15 cellular contexts compared by ENCODE assay signal in the genomic region with DNA sequence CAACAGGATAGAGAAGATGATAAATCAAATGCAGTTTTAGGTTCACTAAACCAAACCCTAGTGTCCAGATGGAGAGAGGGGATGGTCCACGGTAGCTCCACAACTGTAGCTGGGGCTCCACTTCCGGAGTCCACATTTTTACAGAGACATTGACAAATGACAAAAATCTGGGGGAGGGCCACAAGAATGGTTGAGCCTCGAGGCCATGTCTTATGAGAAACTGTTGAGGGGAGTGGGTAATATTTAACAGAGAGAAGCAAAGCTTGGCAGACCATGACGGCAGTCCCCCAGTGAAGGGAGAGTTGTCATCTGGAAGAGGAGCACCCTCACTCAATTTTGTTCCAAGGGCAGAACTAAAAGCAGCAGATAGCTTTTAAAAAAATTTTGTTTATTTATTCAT. TPM values are rescaled to one million over a fixed set of nuclear protein-coding genes. Genes with fewer than 3 reads are reported as not detected.
A peak's percentile ranks its signal among the peaks of the same experiment; 100 is the strongest.
DNase-seq lines count a peak whose midpoint lies in the region; ATAC-seq and TF ChIP-seq lines count a peak whose summit lies in the region.
"Had no signal": no experiment of that assay in that cellular context is flagged by ENCODE, and none has a peak within 500 bp of the region (broad histone marks: within the 10 kb centered on the region; RNA-seq: fewer than 3 reads in every experiment).

No MANE protein-coding gene starts in this region.

- WGBS in mesenchymal stem cell: 84% methylated on average over 4 of the region's 4 CpGs

- H3K36me3 ChIP-seq in Caco-2 (ENCODE audit: control insufficient read depth, insufficient read depth, low read length) (no peaks in the 10 kb centered on the region), mesenchymal stem cell (ENCODE audit: control insufficient read depth in 1 of 2, insufficient read depth in 2 of 2, low read depth in 1 of 2, low read length in 2 of 2) (no peaks in the 10 kb centered on the region), SJCRH30 (no peaks in the 10 kb centered on the region)
- H3K36me3 ChIP-seq: BLaER1 treated with 17β-estradiol and CSF1 and Interleukin-3, amounts not matched to agents 10 nM and 100 nM had no signal

- no peak overlapping the region for H3K14ac ChIP-seq in mesenchymal stem cell (ENCODE audit: low read length in 2 of 2)

- H3K9me3 ChIP-seq in Caco-2: no peaks in the 10 kb centered on the region
- H3K9me3 ChIP-seq in mesenchymal stem cell (ENCODE audit: control insufficient read depth, low read length): no peaks in the 10 kb centered on the region
- no peaks in the 10 kb centered on the region for H3K9me3 ChIP-seq in SJCRH30 (replicated peaks)
- H3K9me3 ChIP-seq: BLaER1 treated with 17β-estradiol and CSF1 and Interleukin-3, amounts not matched to agents 10 nM and 100 nM had no signal

- no peak overlapping the region for H3K23ac ChIP-seq in mesenchymal stem cell (ENCODE audit: low read length in 2 of 2)

- no TSS peak for BruUV-seq in Caco-2 (replicated peaks; lab: Mats Ljungman, UMichigan)

- H3K4me3 ChIP-seq in Caco-2 (ENCODE audit: low read depth, low read length) (no peak overlapping the region), mesenchymal stem cell (ENCODE audit: insufficient read depth in 1 of 2, low read depth in 1 of 2, low read length in 2 of 2) (no peak overlapping the region), SJCRH30 (no peak overlapping the region)
- H3K4me3 ChIP-seq: BLaER1 treated with 17β-estradiol and CSF1 and Interleukin-3, amounts not matched to agents 10 nM and 100 nM; GM23248 had no signal

- H2AK5ac ChIP-seq in mesenchymal stem cell (ENCODE audit: low read length, severe bottlenecking): no peak overlapping the region

- no peak overlapping the region for H2BK5ac ChIP-seq in mesenchymal stem cell (ENCODE audit: low read depth, low read length, poor library complexity, severe bottlenecking)

- ATAC-seq in left cardiac atrium: no peak
- ATAC-seq: CD8-positive, alpha-beta T cell had no signal

- no peak overlapping the region for H3K9ac ChIP-seq in mesenchymal stem cell (ENCODE audit: low read length)
- H3K9ac ChIP-seq: BLaER1 treated with 17β-estradiol and CSF1 and Interleukin-3, amounts not matched to agents 10 nM and 100 nM; GM23248 had no signal

- H2AFZ ChIP-seq in mesenchymal stem cell (ENCODE audit: low read depth, low read length): no peak overlapping the region
- H2AFZ ChIP-seq: GM23248 had no signal

- peak overlapping the region; percentile 67 for H3K4me3 Mint-ChIP-seq in Caco-2 (ENCODE audit: unreplicated experiment)
- H3K4me3 Mint-ChIP-seq: B cell; CD8-positive, alpha-beta T cell had no signal

- no peak overlapping the region for H2BK12ac ChIP-seq in mesenchymal stem cell (ENCODE audit: low read length in 2 of 2)

- no peak overlapping the region for H3K18ac ChIP-seq in mesenchymal stem cell (ENCODE audit: low read depth in 1 of 2, low read length in 2 of 2)

- no peak for TF ChIP-seq CTCF in Caco-2 (IDR thresholded peaks at IDR 0.05; ENCODE audit: insufficient read depth in 1 of 2, low read depth in 1 of 2, low read length in 1 of 2, severe bottlenecking in 1 of 2, unreplicated experiment in 1 of 2)

- H3K36me3 Mint-ChIP-seq in Caco-2 (ENCODE audit: insufficient read depth, unreplicated experiment): no peaks in the 10 kb centered on the region
- H3K36me3 Mint-ChIP-seq: CD8-positive, alpha-beta T cell had no signal

- H2BK120ac ChIP-seq in mesenchymal stem cell (ENCODE audit: low read depth, low read length): no peak overlapping the region

- H3K79me1 ChIP-seq in mesenchymal stem cell (replicated peaks; ENCODE audit: low read length, poor library complexity, severe bottlenecking): no peaks in the 10 kb centered on the region

- DNase-seq in Caco-2: peak; percentile 73 to 86
- peak; percentile 47 for DNase-seq in glomerular visceral epithelial cell (ENCODE audit: extremely low spot score)
- no peak for DNase-seq in mesenchymal stem cell
- DNase-seq in UCSD-AML1 (lab: John Stamatoyannopoulos, UW; ENCODE audit: unreplicated experiment): no peak
- no peak for DNase-seq in OCI-M1 (lab: John Stamatoyannopoulos, UW)
- no peak for DNase-seq in left cardiac atrium
- no peak for DNase-seq in SJCRH30
- DNase-seq: 8988T; CD8-positive, alpha-beta T cell; GDM1; GM23248; HCEC 1CT; IMR-90 had no signal

- H2BK15ac ChIP-seq in mesenchymal stem cell (ENCODE audit: low read depth, poor library complexity, severe bottlenecking): no peak overlapping the region

- H3K27me3 ChIP-seq in Caco-2 (replicated peaks; ENCODE audit: control insufficient read depth, insufficient read depth, low read length) (no peaks in the 10 kb centered on the region), mesenchymal stem cell (ENCODE audit: control insufficient read depth in 1 of 2, insufficient read depth in 1 of 2, low read length in 2 of 2) (no peaks in the 10 kb centered on the region), SJCRH30 (peaks cover 3% of the 10 kb centered on the region; the same call in 1 of the 2 replicates)
- H3K27me3 ChIP-seq: BLaER1 treated with 17β-estradiol and CSF1 and Interleukin-3, amounts not matched to agents 10 nM and 100 nM had no signal

- no peaks in the 10 kb centered on the region for H3K27me3 Mint-ChIP-seq in Caco-2 (ENCODE audit: insufficient read depth, unreplicated experiment)

- CTCF ChIA-PET in Caco-2 (lab: Charles Lee): interaction anchor here (0.5 to 1.6 kb wide), 8 partner anchors 12 to 205 kb away, joined by 3 to 9 read pairs (median 4); no protein-coding TSS in a partner anchor

- no peak overlapping the region for H4K91ac ChIP-seq in mesenchymal stem cell (ENCODE audit: low read length)

- no peak overlapping the region for H3K4ac ChIP-seq in mesenchymal stem cell (ENCODE audit: low read depth in 1 of 2, low read length in 2 of 2)

- H3K4me2 ChIP-seq in mesenchymal stem cell (ENCODE audit: low read length, poor library complexity, severe bottlenecking): no peak overlapping the region
- H3K4me2 ChIP-seq: BLaER1 treated with 17β-estradiol and CSF1 and Interleukin-3, amounts not matched to agents 10 nM and 100 nM had no signal

- peak overlapping the region; percentile 80 for H3K27ac Mint-ChIP-seq in Caco-2 (ENCODE audit: unreplicated experiment)
- H3K27ac Mint-ChIP-seq: B cell; CD8-positive, alpha-beta T cell had no signal

- peaks cover 45% of the 10 kb centered on the region for H3K4me1 Mint-ChIP-seq in Caco-2 (ENCODE audit: low read depth, unreplicated experiment)
- H3K4me1 Mint-ChIP-seq: B cell had no signal

- H4K8ac ChIP-seq in mesenchymal stem cell (ENCODE audit: low read length): no peak overlapping the region

- peaks cover 54% of the 10 kb centered on the region for H3K4me1 ChIP-seq in Caco-2
- peaks cover 5% of the 10 kb centered on the region for H3K4me1 ChIP-seq in mesenchymal stem cell (ENCODE audit: control insufficient read depth, insufficient read depth, low read depth, low read length)
- no peaks in the 10 kb centered on the region for H3K4me1 ChIP-seq in SJCRH30

- intact Hi-C loops in Caco-2 (cut with micrococcal nuclease; ENCODE audit: unreplicated experiment) (loop anchor here (1.0 to 2.0 kb wide), 5 partner anchors 12 to 205 kb away; no protein-coding TSS in a partner anchor), left cardiac atrium (cut with DNase I) (loop anchor here in 1 of 2 donors (10.0 kb wide), 1 partner anchor 375 kb away; no protein-coding TSS in a partner anchor)

- POLR2A ChIA-PET in Caco-2 (lab: Charles Lee): interaction anchor here (1.0 to 1.2 kb wide), 2 partner anchors 16 to 17 kb away, joined by 3 read pairs; no protein-coding TSS in a partner anchor

- peaks cover 12% of the 10 kb centered on the region for H3K9me3 Mint-ChIP-seq in Caco-2 (ENCODE audit: unreplicated experiment)
- H3K9me3 Mint-ChIP-seq: CD8-positive, alpha-beta T cell had no signal

- peak overlapping the region; percentile 75 for H3K27ac ChIP-seq in mesenchymal stem cell (ENCODE audit: low read length, poor library complexity, severe bottlenecking)
- no peak overlapping the region for H3K27ac ChIP-seq in SJCRH30
- H3K27ac ChIP-seq: BLaER1 treated with 17β-estradiol and CSF1 and Interleukin-3, amounts not matched to agents 10 nM and 100 nM; GM23248 had no signal

RNA-seq across cellular contexts. Expression of a gene that starts 17.6 kb away (rescaled TPM):
- total RNA-seq in Caco-2 (2022) (95.5 and 104 TPM in 2 replicates), left cardiac atrium (10 to 100 TPM; 55.8 to 84.1 TPM)
- 4.7 TPM for polyA plus RNA-seq in mesenchymal stem cell (2013, experiment 1 of 2)
- polyA plus RNA-seq in mesenchymal stem cell (2013, experiment 2 of 2): 3.4 TPM
- 4.0 and 4.2 TPM in 2 replicates for total RNA-seq in SJCRH30 (2014; rRNA removed; shearing (Covaris generic))

Comparison
In these comparisons a context has a peak if more than half of its experiments do, and no peak if none do; other contexts are left out.
1. DNase-seq: peak in Caco-2 (2 of 2) and glomerular visceral epithelial cell (single experiment); none in mesenchymal stem cell (single experiment), UCSD-AML1 (single experiment), OCI-M1 (single experiment), left cardiac atrium (single experiment) and SJCRH30 (0 of 2).
2. RNA of a gene that starts 17.6 kb away (total RNA-seq): 95.5 to 104 TPM in Caco-2 and 55.8 to 84.1 TPM in left cardiac atrium; 4.0 to 4.2 TPM in SJCRH30; every median in the first group is over 10 times any median in the second.